8 cellular contexts compared by ENCODE assay signal in the genomic region with DNA sequence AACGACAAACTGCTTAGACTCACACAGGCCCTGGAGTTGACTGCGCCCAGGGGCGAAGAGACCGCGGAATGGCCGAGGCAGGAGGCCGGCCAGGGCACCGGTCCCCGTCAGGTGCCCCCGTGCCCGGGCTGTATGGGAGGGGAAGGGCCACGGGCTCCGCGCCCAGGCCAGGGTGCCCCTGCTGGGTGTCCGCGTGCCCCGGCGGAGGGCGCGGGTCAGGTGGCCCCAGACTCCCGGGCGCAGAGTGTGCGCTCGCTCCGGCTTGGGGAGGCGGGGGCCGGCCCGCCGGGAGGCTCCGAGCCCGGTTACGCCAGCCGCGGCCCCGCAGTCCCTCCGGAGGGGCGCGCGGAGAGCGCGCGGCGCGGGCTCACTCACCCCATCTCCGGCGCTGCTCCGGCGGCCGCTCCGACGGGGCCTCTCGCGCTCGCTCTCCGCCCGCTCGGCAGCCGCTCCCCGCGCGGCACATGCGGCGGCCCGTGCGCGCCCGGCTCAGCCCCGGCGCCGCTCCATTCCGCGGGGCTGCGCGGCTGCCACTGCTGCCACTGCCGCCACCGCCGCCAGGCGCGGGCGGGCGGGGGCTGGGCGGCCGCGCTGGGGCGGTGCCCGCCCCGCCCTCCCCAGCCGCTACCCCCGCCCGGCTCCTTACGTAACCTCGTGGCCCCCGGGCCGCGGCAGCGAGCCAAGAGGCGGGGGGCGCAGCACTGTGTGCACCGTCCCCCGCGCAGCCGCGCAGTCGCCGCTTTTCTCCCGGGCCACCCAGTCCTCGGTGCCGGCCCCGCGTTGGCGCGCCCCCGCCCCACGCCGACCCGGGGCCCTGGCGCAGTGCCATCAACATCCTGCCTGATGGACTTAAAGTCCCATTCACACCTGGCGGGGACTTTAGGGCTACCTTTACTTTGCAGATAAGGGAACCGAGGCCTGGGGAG. TPM values are rescaled to one million over a fixed set of nuclear protein-coding genes. Genes with fewer than 3 reads are reported as not detected.
DNase-seq lines count a peak whose midpoint lies in the region; ATAC-seq and TF ChIP-seq lines count a peak whose summit lies in the region.

A gene (minus strand): TSS at position 565 of the 926 bp plus-strand sequence. CDS start 185 bp downstream, at position 380.

- H3K27me3 ChIP-seq in CD4-positive, alpha-beta T cell (ENCODE audit: control insufficient read depth, insufficient read depth, low read length) = peaks cover 25% of the 10 kb centered on the region
- peaks cover 14% of the 10 kb centered on the region for H3K27me3 ChIP-seq in endodermal cell (ENCODE audit: control insufficient read depth, insufficient read depth, low read length, poor library complexity, severe bottlenecking)
- H3K27me3 ChIP-seq in upper lobe of left lung = peaks cover 0 to 4% (median 0%) of the 10 kb centered on the region in 4 donors

- H3K4me3 ChIP-seq in endodermal cell (ENCODE audit: low read length) = peak within 1 kb of the TSS; percentile 90
- H3K4me3 ChIP-seq in upper lobe of left lung = peak within 1 kb of the TSS; percentile 20 to 69 (median 61)

- peak within 1 kb of the TSS; percentile 74 for H3K4me3 Mint-ChIP-seq in CD4-positive, alpha-beta T cell
- peak within 1 kb of the TSS; percentile 61 for H3K4me3 Mint-ChIP-seq in endodermal cell

- H3K36me3 ChIP-seq in endodermal cell (ENCODE audit: control insufficient read depth, insufficient read depth, low read length) (no peaks in the 10 kb centered on the region), upper lobe of left lung (no peaks in the 10 kb centered on the region)

- TF ChIP-seq CTCF in CD4-positive, alpha-beta T cell (IDR thresholded peaks at IDR 0.05) = no peak
- TF ChIP-seq CTCF in endodermal cell (conservative IDR thresholded peaks at IDR 0.05) = no peak
- peak in 1 of 6 experiments; percentile 45 for TF ChIP-seq CTCF in upper lobe of left lung (IDR thresholded peaks at IDR 0.05)

- no peaks in the 10 kb centered on the region for H3K4me1 ChIP-seq in endodermal cell (ENCODE audit: control insufficient read depth, insufficient read depth, low read length)
- peaks cover 3 to 25% (median 7%) of the 10 kb centered on the region in 4 donors for H3K4me1 ChIP-seq in upper lobe of left lung

- CTCF ChIA-PET in CD4-positive, alpha-beta T cell (lab: Charles Lee) = no interaction called here

- TF ChIP-seq POLR2A in upper lobe of left lung (IDR thresholded peaks at IDR 0.05) = peak in 1 of 4 donors; percentile 6

- 1 to 4% methylated on average over 32 to 119 of the region's 119 CpGs for WGBS in endodermal cell (ENCODE audit: insufficient coverage in 1 of 2, insufficient read length in 1 of 2), 2 experiments
- WGBS in upper lobe of left lung, 2 donors = 0 to 2% methylated on average over 14 to 32 of the region's 119 CpGs

- no peaks in the 10 kb centered on the region for H3K36me3 Mint-ChIP-seq in CD4-positive, alpha-beta T cell (ENCODE audit: low read depth)
- no peaks in the 10 kb centered on the region for H3K36me3 Mint-ChIP-seq in endodermal cell (ENCODE audit: low read depth)

- no peaks in the 10 kb centered on the region for H3K9me3 ChIP-seq in CD4-positive, alpha-beta T cell (ENCODE audit: control insufficient read depth, low read length)
- H3K9me3 ChIP-seq in endodermal cell (ENCODE audit: control insufficient read depth, low read length) = no peaks in the 10 kb centered on the region
- no peaks in the 10 kb centered on the region for H3K9me3 ChIP-seq in upper lobe of left lung

- H3K4me1 Mint-ChIP-seq in CD4-positive, alpha-beta T cell (ENCODE audit: low read depth) = peaks cover 6% of the 10 kb centered on the region
- H3K4me1 Mint-ChIP-seq in endodermal cell = peaks cover 7% of the 10 kb centered on the region

- no peak within 1 kb of the TSS for H3K27ac ChIP-seq in CD4-positive, alpha-beta T cell (ENCODE audit: low read depth, low read length)
- H3K27ac ChIP-seq in endodermal cell (ENCODE audit: low read depth, low read length) = no peak within 1 kb of the TSS
- peak within 1 kb of the TSS in 3 of 4 donors; percentile 45 to 67 (median 53) for H3K27ac ChIP-seq in upper lobe of left lung

- H3K9ac ChIP-seq in endodermal cell (ENCODE audit: extremely low read depth, low read length, poor library complexity, severe bottlenecking) = peak within 1 kb of the TSS; percentile 30

- H3K27me3 Mint-ChIP-seq in CD4-positive, alpha-beta T cell = peaks cover 4% of the 10 kb centered on the region
- peaks cover 8% of the 10 kb centered on the region for H3K27me3 Mint-ChIP-seq in endodermal cell (ENCODE audit: insufficient read depth)

- peak in 1 of 10 experiments; percentile 3 for DNase-seq in CD4-positive, alpha-beta T cell
- DNase-seq in endodermal cell = peak; percentile 81
- peak; percentile 41 for DNase-seq in midbrain (lab: John Stamatoyannopoulos, UW)
- DNase-seq in upper lobe of left lung = peak in 1 of 2 donors; percentile 91

- no peak within 1 kb of the TSS for H3K27ac Mint-ChIP-seq in CD4-positive, alpha-beta T cell
- H3K27ac Mint-ChIP-seq in endodermal cell = no peak within 1 kb of the TSS

- POLR2A ChIA-PET in CD4-positive, alpha-beta T cell (lab: Charles Lee) = interaction anchor here (0.6 kb wide), 1 partner anchor 9 kb away, joined by 4 read pairs; no protein-coding TSS in a partner anchor

- no peak for TF ChIP-seq EP300 in upper lobe of left lung (IDR thresholded peaks at IDR 0.05)

- H3K9me3 Mint-ChIP-seq in CD4-positive, alpha-beta T cell = no peaks in the 10 kb centered on the region
- no peaks in the 10 kb centered on the region for H3K9me3 Mint-ChIP-seq in endodermal cell

- intact Hi-C loops in CD4-positive, alpha-beta T cell (cut with DNase I, micrococcal nuclease) = no loop called here
- intact Hi-C loops in T-helper 2 cell treated with Interferon-gamma antibody and Interleukin-4, amounts not matched to agents 100 ng/mL and 5 ng/mL, for 36 hours (cut with micrococcal nuclease) = loop anchor here (1.0 to 5.0 kb wide), 2 partner anchors 34 to 140 kb away; a partner anchor contains a TSS

- peak; percentile 52 for ATAC-seq in CD4-positive, alpha-beta T cell (ENCODE audit: poor library complexity)
- peak; percentile 49 for ATAC-seq in HG02642 (IDR thresholded peaks at IDR 0.05; ENCODE audit: poor library complexity, unreplicated experiment)
- ATAC-seq in upper lobe of left lung (ENCODE audit: low FRiP score in 2 of 2) = peak in 1 of 2 donors; percentile 71
- ATAC-seq in GM21825 (IDR thresholded peaks at IDR 0.05; ENCODE audit: unreplicated experiment) = no peak
- no peak for ATAC-seq in GM18867 (IDR thresholded peaks at IDR 0.05; ENCODE audit: unreplicated experiment)

RNA-seq across cellular contexts. Expression of the gene that starts here (rescaled TPM):
- 1 to 10 TPM in 1 of 2 experiments, under 1 TPM in 1; 0.85 to 1.6 TPM for total RNA-seq in CD4-positive, alpha-beta T cell
- total RNA-seq in T-helper 2 cell treated with Interferon-gamma antibody and Interleukin-4, amounts not matched to agents 100 ng/mL and 5 ng/mL, for 36 hours = 38.1 and 42.1 TPM in 2 replicates
- total RNA-seq in endodermal cell (10 to 100 TPM; 31.8 to 32.7 TPM), upper lobe of left lung (10 to 100 TPM; 11.3 to 76.5 (median 26.5) TPM)
- polyA plus RNA-seq in endodermal cell (2013, experiment 1 of 2) = 14.5 TPM
- polyA plus RNA-seq in endodermal cell (2013, experiment 2 of 2) = 13.2 TPM

Comparison
In these comparisons a context has a peak if more than half of its experiments do, and no peak if none do; other contexts are left out.
1. RNA of the gene that starts here (total RNA-seq): 38.1 to 42.1 TPM in T-helper 2 cell treated with Interferon-gamma antibody and Interleukin-4, amounts not matched to agents 100 ng/mL and 5 ng/mL, for 36 hours, 31.8 to 32.7 TPM in endodermal cell and 11.3 to 76.5 TPM in upper lobe of left lung; 0.85 to 1.6 TPM in CD4-positive, alpha-beta T cell; every median in the first group is over 4 times any median in the second.
2. ATAC-seq: peak in CD4-positive, alpha-beta T cell (single experiment) and HG02642 (single experiment); none in GM21825 (single experiment) and GM18867 (single experiment).
3. H3K27ac ChIP-seq: peak in upper lobe of left lung (3 of 4); none in CD4-positive, alpha-beta T cell (single experiment) and endodermal cell (single experiment).